13 cellular contexts compared by ENCODE assay signal in genomic region chr11:109747839-109748238, GRCh38.
DNase-seq lines count a peak whose midpoint lies in the region; ATAC-seq and TF ChIP-seq lines count a peak whose summit lies in the region.
"Had no signal": no experiment of that assay in that cellular context is flagged by ENCODE, and none has a peak within 500 bp of the region (broad histone marks: within the 10 kb centered on the region; RNA-seq: fewer than 3 reads in every experiment).

No MANE protein-coding gene starts in this region.

- H3K9me3 ChIP-seq in neuronal stem cell (replicated peaks in 1 of 2; ENCODE audit: control insufficient read depth in 2 of 2, insufficient read depth in 1 of 2, low read depth in 1 of 2, low read length in 2 of 2): no peaks in the 10 kb centered on the region
- H3K9me3 ChIP-seq in SK-N-SH: no peaks in the 10 kb centered on the region
- H3K9me3 ChIP-seq: Caco-2 had no signal

- peaks cover 0 to 3% of the 10 kb centered on the region in 2 donors for H3K4me1 ChIP-seq in neuronal stem cell (ENCODE audit: control insufficient read depth in 2 of 2, insufficient read depth in 1 of 2, low read depth in 1 of 2, low read length in 2 of 2)
- no peaks in the 10 kb centered on the region for H3K4me1 ChIP-seq in SK-N-SH (ENCODE audit: control insufficient read depth in 1 of 2, insufficient read depth in 2 of 2, low read depth in 1 of 2, low read length in 1 of 2)
- H3K4me1 ChIP-seq: Caco-2 had no signal

- no peak overlapping the region for H3K9ac ChIP-seq in neuronal stem cell (ENCODE audit: low read depth, low read length, poor library complexity)
- no peak overlapping the region for H3K9ac ChIP-seq in SK-N-SH

- no peak overlapping the region for H2BK5ac ChIP-seq in neuronal stem cell (ENCODE audit: low read length)

- H3K4me2 ChIP-seq in neuronal stem cell (ENCODE audit: insufficient read depth, low read length, poor library complexity, severe bottlenecking) (no peak overlapping the region), SK-N-SH (no peak overlapping the region)

- no peak overlapping the region for H2BK120ac ChIP-seq in neuronal stem cell (ENCODE audit: low read depth, low read length)

- no peak overlapping the region for H3K18ac ChIP-seq in neuronal stem cell (ENCODE audit: low read length)

- H3K9me2 ChIP-seq in SK-N-SH: no peaks in the 10 kb centered on the region

- no CpG with 5 or more reads among the region's 7 CpGs for WGBS in neuronal stem cell (ENCODE audit: extremely low coverage in 2 of 2, insufficient read length in 2 of 2, insufficient replicate concordance in 1 of 2), 2 donors
- 48% methylated on average over 7 of the region's 7 CpGs for WGBS in SK-N-SH (ENCODE audit: low lambda C conversion rate)

- TF ChIP-seq CTCF in GM13976 (IDR thresholded peaks at IDR 0.05; ENCODE audit: borderline replicate concordance, control extremely low read depth, extremely low read depth, insufficient read depth, missing control alignments) (no peak), SK-N-SH (IDR thresholded peaks at IDR 0.05) (no peak)

- H3K4me3 ChIP-seq in neuronal stem cell (ENCODE audit: low read length in 2 of 2) (no peak overlapping the region), SK-N-SH (ENCODE audit: low read depth in 2 of 2, low read length in 1 of 2) (no peak overlapping the region)

- no peaks in the 10 kb centered on the region for H4K20me1 ChIP-seq in SK-N-SH (ENCODE audit: insufficient read depth)

- no peak for TF ChIP-seq RAD21 in SK-N-SH (IDR thresholded peaks at IDR 0.05; ENCODE audit: low read length)

- in situ Hi-C loops in GM13976 (cut with MboI; ENCODE audit: low sequenced_read_pairs, unreplicated experiment): no loop called here

- no peak overlapping the region for H2AK5ac ChIP-seq in neuronal stem cell (ENCODE audit: low read depth, low read length)

- DNase-seq in GM13976 (ENCODE audit: low spot score) (peak; percentile 2), HCEC 1CT (peak; percentile 39), NOMO-1 treated with DMSO at 0.1 percent for 48 hours (lab: John Stamatoyannopoulos, UW; ENCODE audit: unreplicated experiment) (peak; percentile 95), medulla oblongata (ENCODE audit: extremely low spot score) (peak; percentile 58), neuronal stem cell (ENCODE audit: low spot score) (no peak), SK-N-SH (no peak), midbrain (lab: John Stamatoyannopoulos, UW) (no peak)
- DNase-seq: activated B cell treated with CpG ODN at 0.5 μM for 24 hours; activated naive CD4-positive, alpha-beta T cell treated with Interleukin-2 at 50 U/mL for 16 hours; Caco-2; cortex of kidney; NK-92 treated with Interleukin-12 subunit alpha and Interleukin-12 subunit beta, amount 100 ng/mL, for 24 hours had no signal

- no peaks in the 10 kb centered on the region for H3K79me2 ChIP-seq in SK-N-SH (ENCODE audit: insufficient read depth)

- H3K79me1 ChIP-seq in neuronal stem cell (ENCODE audit: low read depth, low read length): no peaks in the 10 kb centered on the region

- H3K4ac ChIP-seq in neuronal stem cell (ENCODE audit: low read length): no peak overlapping the region

- no peak for ATAC-seq in HG02588 (IDR thresholded peaks at IDR 0.05; ENCODE audit: unreplicated experiment)

- H2AFZ ChIP-seq in neuronal stem cell (ENCODE audit: low read length) (no peak overlapping the region), SK-N-SH (ENCODE audit: low read depth) (no peak overlapping the region)

- no peaks in the 10 kb centered on the region for H3K36me3 ChIP-seq in neuronal stem cell (replicated peaks in 1 of 2; ENCODE audit: control insufficient read depth in 2 of 2, insufficient read depth in 2 of 2, low read length in 2 of 2)
- H3K36me3 ChIP-seq in SK-N-SH (replicated peaks in 1 of 2; ENCODE audit: control insufficient read depth in 1 of 2, insufficient read depth in 2 of 2, low read length in 1 of 2): no peaks in the 10 kb centered on the region

- H2BK15ac ChIP-seq in neuronal stem cell (ENCODE audit: low read length): no peak overlapping the region

- CTCF ChIA-PET in SK-N-SH (lab: Yijun Ruan, JAX): no interaction called here

- no peak overlapping the region for H3K27ac ChIP-seq in neuronal stem cell (replicated peaks; ENCODE audit: low read length)
- no peak overlapping the region for H3K27ac ChIP-seq in SK-N-SH (ENCODE audit: low read depth in 2 of 2, low read length in 1 of 2)

- no peak overlapping the region for H2BK12ac ChIP-seq in neuronal stem cell (ENCODE audit: low read length)

- H4K91ac ChIP-seq in neuronal stem cell (ENCODE audit: low read depth, low read length, poor library complexity): no peak overlapping the region

- H3K14ac ChIP-seq in neuronal stem cell (ENCODE audit: low read length): no peak overlapping the region

- no peak overlapping the region for H4K8ac ChIP-seq in neuronal stem cell (ENCODE audit: low read depth, low read length)

- H3F3A ChIP-seq in SK-N-SH (replicated peaks; ENCODE audit: insufficient read depth): no peaks in the 10 kb centered on the region

- H3K23ac ChIP-seq in neuronal stem cell (ENCODE audit: low read depth, low read length, poor library complexity): no peak overlapping the region

- TF ChIP-seq EP300 in SK-N-SH (IDR thresholded peaks at IDR 0.05; ENCODE audit: borderline replicate concordance in 1 of 2, low read depth in 1 of 2, low read length in 1 of 2): no peak

- POLR2A ChIA-PET in SK-N-SH (lab: Yijun Ruan, JAX): no interaction called here

- H3K27me3 ChIP-seq in neuronal stem cell (ENCODE audit: control insufficient read depth in 3 of 3, insufficient read depth in 3 of 3, low read depth in 1 of 3, low read length in 3 of 3) (no peaks in the 10 kb centered on the region), SK-N-SH (ENCODE audit: insufficient read depth) (no peaks in the 10 kb centered on the region)

TF ChIP-seq in SK-N-SH, 30 proteins besides CTCF, POLR2A, EP300 and RAD21:
- TF ChIP-seq NFIC (IDR thresholded peaks at IDR 0.05; ENCODE audit: borderline replicate concordance) (no peak), SMC3 (IDR thresholded peaks at IDR 0.05; ENCODE audit: low read depth, low read length) (no peak), JUND (IDR thresholded peaks at IDR 0.05) (no peak), FOSL2 (IDR thresholded peaks at IDR 0.05; ENCODE audit: borderline replicate concordance, low read depth) (no peak), CHD2 (IDR thresholded peaks at IDR 0.05; ENCODE audit: low read length, partially characterized antibody) (no peak), ELF1 (IDR thresholded peaks at IDR 0.05) (no peak), SIN3A (IDR thresholded peaks at IDR 0.05; ENCODE audit: borderline replicate concordance, low read depth, low read length) (no peak), YY1 (IDR thresholded peaks at IDR 0.05; ENCODE audit: low read depth) (no peak), GATA2 (CRISPR knock-in tag; IDR thresholded peaks at IDR 0.05) (no peak), USF2 (IDR thresholded peaks at IDR 0.05; ENCODE audit: borderline replicate concordance, low read depth, low read length) (no peak), FOXJ3 (CRISPR knock-in tag; IDR thresholded peaks at IDR 0.05) (no peak), TAF1 (IDR thresholded peaks at IDR 0.05; ENCODE audit: borderline replicate concordance, low read depth, low read length) (no peak), IRF3 (IDR thresholded peaks at IDR 0.05; ENCODE audit: low read depth, low read length) (no peak)
TF ChIP-seq in SK-N-SH: peak in this region for 0.

Comparison
In these comparisons a context has a peak if more than half of its experiments do, and no peak if none do; other contexts are left out.
1. DNase-seq: peak in GM13976 (single experiment), HCEC 1CT (single experiment), NOMO-1 treated with DMSO at 0.1 percent for 48 hours (single experiment) and medulla oblongata (single experiment); none in neuronal stem cell (single experiment), SK-N-SH (single experiment) and midbrain (single experiment).